ENCODE assay signal across 32 cellular contexts in genomic region chr7:106382929-106383328, GRCh38.
"Had no signal": no experiment of that assay in that cellular context is flagged by ENCODE, and none has a peak within 500 bp of the region (broad histone marks: within the 10 kb centered on the region; RNA-seq: fewer than 3 reads in every experiment).

No MANE protein-coding gene starts in this region.

- DNase-seq: activated effector memory CD4-positive, alpha-beta T cell treated with anti-CD3 and anti-CD28 coated beads, Interleukin-2, amount 50 U/mL, for 16 hours; activated effector memory CD4-positive, alpha-beta T cell treated with Interleukin-2 at 50 U/mL for 16 hours; activated gamma-delta T cell; activated gamma-delta T cell treated with Interleukin-2 at 50 U/mL for 16 hours; activated naive CD4-positive, alpha-beta T cell; activated naive CD4-positive, alpha-beta T cell treated with anti-CD3 and anti-CD28 coated beads for 36 hours; activated naive CD4-positive, alpha-beta T cell treated with anti-CD3 and anti-CD28 coated beads, Interleukin-2, amount 10 ng/mL, durations not matched to agents 7 days and 5 days; activated naive CD4-positive, alpha-beta T cell treated with anti-CD3 and anti-CD28 coated beads, Interleukin-2, amount 50 U/mL, for 16 hours; activated naive CD4-positive, alpha-beta T cell treated with Interleukin-2 at 50 U/mL for 16 hours; activated naive CD8-positive, alpha-beta T cell treated with anti-CD3 and anti-CD28 coated beads for 36 hours; activated naive CD8-positive, alpha-beta T cell treated with anti-CD3 and anti-CD28 coated beads, Interleukin-2, amount 10 ng/mL, durations not matched to agents 7 days and 5 days; activated naive CD8-positive, alpha-beta T cell treated with anti-CD3 and anti-CD28 coated beads, Interleukin-2, amount 50 U/mL, for 24 hours; activated T-cell treated with anti-CD3 and anti-CD28 coated beads, Interleukin-2, amount 50 U/mL, for 1 hour; activated T-cell treated with anti-CD3 and anti-CD28 coated beads, Interleukin-2, amount 50 U/mL, for 24 hours; activated T-cell treated with anti-CD3 and anti-CD28 coated beads, Interleukin-2, amount 50 U/mL, for 4 hours; activated T-cell treated with anti-CD3 and anti-CD28 coated beads, Interleukin-2, amount 50 U/mL, for 48 hours; activated T-cell treated with anti-CD3 and anti-CD28 coated beads, Interleukin-2, amount 50 U/mL, for 72 hours; adrenal gland; amniotic stem cell; amygdala; anterior cingulate cortex; aorta; body of pancreas; brain microvascular endothelial cell; caudate nucleus; central memory CD4-positive, alpha-beta T cell; cerebellar nuclear complex had no signal

- H3K36me3 ChIP-seq: adrenal gland, ascending aorta, brain microvascular endothelial cell, breast epithelium, cardiac muscle cell had no signal

- ATAC-seq: activated naive CD4-positive, alpha-beta T cell treated with anti-CD3 and anti-CD28 coated beads, Interleukin-2, amount 50 U/mL, for 72 hours; activated naive CD8-positive, alpha-beta T cell treated with anti-CD3 and anti-CD28 coated beads, Interleukin-2, amount 50 U/mL, for 24 hours; activated T-cell treated with anti-CD3 and anti-CD28 coated beads, Interleukin-2, amount 50 U/mL, for 4 hours; activated T-cell treated with anti-CD3 and anti-CD28 coated beads, Interleukin-2, amount 50 U/mL, for 72 hours; activated T-helper 17 cell treated with anti-CD3 and anti-CD28 coated beads, Interleukin-2, amount 50 U/mL, for 72 hours; body of pancreas had no signal

- H3K9me3 ChIP-seq: adrenal gland, ascending aorta, body of pancreas, breast epithelium had no signal

- H3K27me3 ChIP-seq: adrenal gland, ascending aorta, body of pancreas, brain microvascular endothelial cell, breast epithelium, cardiac muscle cell had no signal

- H3K27ac ChIP-seq: adrenal gland, ascending aorta, body of pancreas, brain microvascular endothelial cell, breast epithelium, cardiac muscle cell had no signal

- H3K4me1 ChIP-seq: adrenal gland, ascending aorta, body of pancreas, breast epithelium had no signal

- H3K4me3 ChIP-seq: adrenal gland, ascending aorta, body of pancreas, breast epithelium, cardiac muscle cell had no signal
